In the genomic region with DNA sequence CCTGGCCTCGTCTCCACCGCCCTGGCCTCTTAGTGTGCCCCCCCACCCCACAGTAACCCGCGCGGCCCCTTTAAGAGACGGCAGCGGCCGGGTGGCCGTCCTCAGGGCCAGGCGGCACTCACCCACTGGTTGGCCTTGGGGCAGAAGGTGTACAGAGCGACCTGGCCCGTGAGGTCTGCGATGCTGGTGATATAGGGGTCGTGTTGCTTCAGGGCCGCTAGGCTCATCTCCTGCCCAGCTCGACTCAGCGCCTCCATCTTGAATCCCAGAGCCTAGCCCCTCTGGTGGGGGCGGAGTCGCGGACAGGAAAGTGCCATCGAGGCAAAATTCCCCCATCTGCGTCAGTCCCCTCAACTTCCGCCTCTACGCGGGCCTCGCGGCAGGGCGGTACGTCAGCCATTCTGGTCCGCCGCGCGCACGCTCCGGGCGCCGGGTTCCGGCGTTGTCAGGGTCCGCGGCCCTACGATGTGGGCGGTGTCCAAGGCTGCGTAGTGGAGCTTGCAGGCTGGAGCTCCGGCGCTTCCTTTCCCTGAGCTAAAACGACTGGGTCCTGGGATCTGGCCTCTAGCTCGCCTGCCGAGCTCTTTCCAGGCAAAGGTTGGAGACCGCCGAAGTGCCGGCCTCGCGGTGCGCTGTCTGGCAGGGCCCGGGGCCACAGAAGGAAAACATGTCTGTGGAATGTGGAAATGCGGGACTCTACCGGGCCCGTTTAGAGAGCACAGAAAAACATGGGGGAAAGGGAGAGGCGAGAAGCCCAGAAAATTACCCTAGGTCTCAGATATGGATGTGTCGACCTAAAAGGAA, we compare ENCODE assay signal across 1 cellular context.
TF ChIP-seq lines count a peak whose summit lies in the region.

A gene (minus strand): TSS at position 283 of the 804 bp plus-strand sequence. CDS start 26 bp downstream, at position 257.

TF ChIP-seq in GM12878, 131 proteins besides CTCF, POLR2A, EP300 and RAD21 (continued from another document and continues in another):
- TF ChIP-seq SUPT20H (IDR thresholded peaks at IDR 0.05; ENCODE audit: borderline replicate concordance, control insufficient read depth, low read depth, low read length), result no peak
- peak; percentile 98 for TF ChIP-seq SMARCA5 (IDR thresholded peaks at IDR 0.05)
- 0 out of 2 replicates have a peak, but pooled peaks have one; percentile 50 for TF ChIP-seq ZNF217 (IDR thresholded peaks at IDR 0.05)
- TF ChIP-seq, protein P1, sequence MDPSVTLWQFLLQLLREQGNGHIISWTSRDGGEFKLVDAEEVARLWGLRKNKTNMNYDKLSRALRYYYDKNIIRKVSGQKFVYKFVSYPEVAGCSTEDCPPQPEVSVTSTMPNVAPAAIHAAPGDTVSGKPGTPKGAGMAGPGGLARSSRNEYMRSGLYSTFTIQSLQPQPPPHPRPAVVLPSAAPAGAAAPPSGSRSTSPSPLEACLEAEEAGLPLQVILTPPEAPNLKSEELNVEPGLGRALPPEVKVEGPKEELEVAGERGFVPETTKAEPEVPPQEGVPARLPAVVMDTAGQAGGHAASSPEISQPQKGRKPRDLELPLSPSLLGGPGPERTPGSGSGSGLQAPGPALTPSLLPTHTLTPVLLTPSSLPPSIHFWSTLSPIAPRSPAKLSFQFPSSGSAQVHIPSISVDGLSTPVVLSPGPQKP (IDR thresholded peaks at IDR 0.05; ENCODE audit: low read depth, low read length), result peak; percentile 81
- TF ChIP-seq ZNF24 (IDR thresholded peaks at IDR 0.05), result peak; percentile 81
- TF ChIP-seq RB1 (IDR thresholded peaks at IDR 0.05; ENCODE audit: borderline replicate concordance), result peak; percentile 98; the same call in 1 of the 2 replicates
- peak; percentile 85 for TF ChIP-seq SIX5 (IDR thresholded peaks at IDR 0.05; ENCODE audit: low read depth, low read length, severe bottlenecking)
- TF ChIP-seq, protein P2, sequence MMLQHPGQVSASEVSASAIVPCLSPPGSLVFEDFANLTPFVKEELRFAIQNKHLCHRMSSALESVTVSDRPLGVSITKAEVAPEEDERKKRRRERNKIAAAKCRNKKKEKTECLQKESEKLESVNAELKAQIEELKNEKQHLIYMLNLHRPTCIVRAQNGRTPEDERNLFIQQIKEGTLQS (IDR thresholded peaks at IDR 0.05; ENCODE audit: borderline replicate concordance, extremely low read depth, low read depth, low read length), result no peak
- TF ChIP-seq TCF7 (IDR thresholded peaks at IDR 0.05; ENCODE audit: borderline replicate concordance), result peak; percentile 67; the same call in 1 of the 2 replicates
- TF ChIP-seq JUNB (IDR thresholded peaks at IDR 0.05), result no peak
- TF ChIP-seq ASH2L (IDR thresholded peaks at IDR 0.05; ENCODE audit: borderline replicate concordance, low read depth), result peak; percentile 87; the same call in 1 of the 2 replicates
- TF ChIP-seq MYB (IDR thresholded peaks at IDR 0.05; ENCODE audit: borderline replicate concordance, low read depth, low read length), result no peak
- TF ChIP-seq CHD1 (IDR thresholded peaks at IDR 0.05; ENCODE audit: low read depth, low read length), result peak; percentile 48; the same call in 1 of the 2 replicates
- TF ChIP-seq, protein P3, sequence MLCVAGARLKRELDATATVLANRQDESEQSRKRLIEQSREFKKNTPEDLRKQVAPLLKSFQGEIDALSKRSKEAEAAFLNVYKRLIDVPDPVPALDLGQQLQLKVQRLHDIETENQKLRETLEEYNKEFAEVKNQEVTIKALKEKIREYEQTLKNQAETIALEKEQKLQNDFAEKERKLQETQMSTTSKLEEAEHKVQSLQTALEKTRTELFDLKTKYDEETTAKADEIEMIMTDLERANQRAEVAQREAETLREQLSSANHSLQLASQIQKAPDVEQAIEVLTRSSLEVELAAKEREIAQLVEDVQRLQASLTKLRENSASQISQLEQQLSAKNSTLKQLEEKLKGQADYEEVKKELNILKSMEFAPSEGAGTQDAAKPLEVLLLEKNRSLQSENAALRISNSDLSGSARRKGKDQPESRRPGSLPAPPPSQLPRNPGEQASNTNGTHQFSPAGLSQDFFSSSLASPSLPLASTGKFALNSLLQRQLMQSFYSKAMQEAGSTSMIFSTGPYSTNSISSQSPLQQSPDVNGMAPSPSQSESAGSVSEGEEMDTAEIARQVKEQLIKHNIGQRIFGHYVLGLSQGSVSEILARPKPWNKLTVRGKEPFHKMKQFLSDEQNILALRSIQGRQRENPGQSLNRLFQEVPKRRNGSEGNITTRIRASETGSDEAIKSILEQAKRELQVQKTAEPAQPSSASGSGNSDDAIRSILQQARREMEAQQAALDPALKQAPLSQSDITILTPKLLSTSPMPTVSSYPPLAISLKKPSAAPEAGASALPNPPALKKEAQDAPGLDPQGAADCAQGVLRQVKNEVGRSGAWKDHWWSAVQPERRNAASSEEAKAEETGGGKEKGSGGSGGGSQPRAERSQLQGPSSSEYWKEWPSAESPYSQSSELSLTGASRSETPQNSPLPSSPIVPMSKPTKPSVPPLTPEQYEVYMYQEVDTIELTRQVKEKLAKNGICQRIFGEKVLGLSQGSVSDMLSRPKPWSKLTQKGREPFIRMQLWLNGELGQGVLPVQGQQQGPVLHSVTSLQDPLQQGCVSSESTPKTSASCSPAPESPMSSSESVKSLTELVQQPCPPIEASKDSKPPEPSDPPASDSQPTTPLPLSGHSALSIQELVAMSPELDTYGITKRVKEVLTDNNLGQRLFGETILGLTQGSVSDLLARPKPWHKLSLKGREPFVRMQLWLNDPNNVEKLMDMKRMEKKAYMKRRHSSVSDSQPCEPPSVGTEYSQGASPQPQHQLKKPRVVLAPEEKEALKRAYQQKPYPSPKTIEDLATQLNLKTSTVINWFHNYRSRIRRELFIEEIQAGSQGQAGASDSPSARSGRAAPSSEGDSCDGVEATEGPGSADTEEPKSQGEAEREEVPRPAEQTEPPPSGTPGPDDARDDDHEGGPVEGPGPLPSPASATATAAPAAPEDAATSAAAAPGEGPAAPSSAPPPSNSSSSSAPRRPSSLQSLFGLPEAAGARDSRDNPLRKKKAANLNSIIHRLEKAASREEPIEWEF (IDR thresholded peaks at IDR 0.05; ENCODE audit: insufficient replicate concordance, low read depth, low read length), result no peak
- TF ChIP-seq BMI1 (IDR thresholded peaks at IDR 0.05; ENCODE audit: borderline replicate concordance), result 0 out of 2 replicates have a peak, but pooled peaks have one; percentile 18
- TF ChIP-seq RBBP5 (conservative IDR thresholded peaks at IDR 0.05), result peak; percentile 66; the same call in 1 of the 2 replicates
- TF ChIP-seq IKZF2 (IDR thresholded peaks at IDR 0.05), result peak; percentile 62 to 84
- TF ChIP-seq TAF1 (IDR thresholded peaks at IDR 0.05; ENCODE audit: borderline replicate concordance, low read depth, low read length), result peak; percentile 96
- TF ChIP-seq RUNX3 (IDR thresholded peaks at IDR 0.05; ENCODE audit: low read length), result peak; percentile 77
- peak; percentile 92 for TF ChIP-seq MXI1 (IDR thresholded peaks at IDR 0.05; ENCODE audit: low read depth, low read length)
- TF ChIP-seq KAT2A (conservative IDR thresholded peaks at IDR 0.05; ENCODE audit: control insufficient read depth, low read depth, low read length), result no peak
- peak; percentile 71; the same call in 1 of the 2 replicates for TF ChIP-seq HDGF (IDR thresholded peaks at IDR 0.05)
- TF ChIP-seq, protein P4, sequence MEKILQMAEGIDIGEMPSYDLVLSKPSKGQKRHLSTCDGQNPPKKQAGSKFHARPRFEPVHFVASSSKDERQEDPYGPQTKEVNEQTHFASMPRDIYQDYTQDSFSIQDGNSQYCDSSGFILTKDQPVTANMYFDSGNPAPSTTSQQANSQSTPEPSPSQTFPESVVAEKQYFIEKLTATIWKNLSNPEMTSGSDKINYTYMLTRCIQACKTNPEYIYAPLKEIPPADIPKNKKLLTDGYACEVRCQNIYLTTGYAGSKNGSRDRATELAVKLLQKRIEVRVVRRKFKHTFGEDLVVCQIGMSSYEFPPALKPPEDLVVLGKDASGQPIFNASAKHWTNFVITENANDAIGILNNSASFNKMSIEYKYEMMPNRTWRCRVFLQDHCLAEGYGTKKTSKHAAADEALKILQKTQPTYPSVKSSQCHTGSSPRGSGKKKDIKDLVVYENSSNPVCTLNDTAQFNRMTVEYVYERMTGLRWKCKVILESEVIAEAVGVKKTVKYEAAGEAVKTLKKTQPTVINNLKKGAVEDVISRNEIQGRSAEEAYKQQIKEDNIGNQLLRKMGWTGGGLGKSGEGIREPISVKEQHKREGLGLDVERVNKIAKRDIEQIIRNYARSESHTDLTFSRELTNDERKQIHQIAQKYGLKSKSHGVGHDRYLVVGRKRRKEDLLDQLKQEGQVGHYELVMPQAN (conservative IDR thresholded peaks at IDR 0.05), result peak; percentile 87
- no peak for TF ChIP-seq NFXL1 (IDR thresholded peaks at IDR 0.05; ENCODE audit: borderline replicate concordance)
- TF ChIP-seq ZSCAN29 (IDR thresholded peaks at IDR 0.05), result peak; percentile 91; the same call in 1 of the 2 replicates
- TF ChIP-seq, protein P5, sequence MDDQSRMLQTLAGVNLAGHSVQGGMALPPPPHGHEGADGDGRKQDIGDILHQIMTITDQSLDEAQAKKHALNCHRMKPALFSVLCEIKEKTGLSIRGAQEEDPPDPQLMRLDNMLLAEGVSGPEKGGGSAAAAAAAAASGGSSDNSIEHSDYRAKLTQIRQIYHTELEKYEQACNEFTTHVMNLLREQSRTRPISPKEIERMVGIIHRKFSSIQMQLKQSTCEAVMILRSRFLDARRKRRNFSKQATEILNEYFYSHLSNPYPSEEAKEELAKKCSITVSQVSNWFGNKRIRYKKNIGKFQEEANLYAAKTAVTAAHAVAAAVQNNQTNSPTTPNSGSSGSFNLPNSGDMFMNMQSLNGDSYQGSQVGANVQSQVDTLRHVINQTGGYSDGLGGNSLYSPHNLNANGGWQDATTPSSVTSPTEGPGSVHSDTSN (IDR thresholded peaks at IDR 0.05; ENCODE audit: insufficient replicate concordance, low read depth, low read length), result peak; percentile 32
- peak; percentile 99 for TF ChIP-seq WRNIP1 (IDR thresholded peaks at IDR 0.05; ENCODE audit: borderline replicate concordance, low read depth, low read length)
- peak; percentile 99 for TF ChIP-seq GABPA (IDR thresholded peaks at IDR 0.05; ENCODE audit: low read depth)
- TF ChIP-seq, protein P6, sequence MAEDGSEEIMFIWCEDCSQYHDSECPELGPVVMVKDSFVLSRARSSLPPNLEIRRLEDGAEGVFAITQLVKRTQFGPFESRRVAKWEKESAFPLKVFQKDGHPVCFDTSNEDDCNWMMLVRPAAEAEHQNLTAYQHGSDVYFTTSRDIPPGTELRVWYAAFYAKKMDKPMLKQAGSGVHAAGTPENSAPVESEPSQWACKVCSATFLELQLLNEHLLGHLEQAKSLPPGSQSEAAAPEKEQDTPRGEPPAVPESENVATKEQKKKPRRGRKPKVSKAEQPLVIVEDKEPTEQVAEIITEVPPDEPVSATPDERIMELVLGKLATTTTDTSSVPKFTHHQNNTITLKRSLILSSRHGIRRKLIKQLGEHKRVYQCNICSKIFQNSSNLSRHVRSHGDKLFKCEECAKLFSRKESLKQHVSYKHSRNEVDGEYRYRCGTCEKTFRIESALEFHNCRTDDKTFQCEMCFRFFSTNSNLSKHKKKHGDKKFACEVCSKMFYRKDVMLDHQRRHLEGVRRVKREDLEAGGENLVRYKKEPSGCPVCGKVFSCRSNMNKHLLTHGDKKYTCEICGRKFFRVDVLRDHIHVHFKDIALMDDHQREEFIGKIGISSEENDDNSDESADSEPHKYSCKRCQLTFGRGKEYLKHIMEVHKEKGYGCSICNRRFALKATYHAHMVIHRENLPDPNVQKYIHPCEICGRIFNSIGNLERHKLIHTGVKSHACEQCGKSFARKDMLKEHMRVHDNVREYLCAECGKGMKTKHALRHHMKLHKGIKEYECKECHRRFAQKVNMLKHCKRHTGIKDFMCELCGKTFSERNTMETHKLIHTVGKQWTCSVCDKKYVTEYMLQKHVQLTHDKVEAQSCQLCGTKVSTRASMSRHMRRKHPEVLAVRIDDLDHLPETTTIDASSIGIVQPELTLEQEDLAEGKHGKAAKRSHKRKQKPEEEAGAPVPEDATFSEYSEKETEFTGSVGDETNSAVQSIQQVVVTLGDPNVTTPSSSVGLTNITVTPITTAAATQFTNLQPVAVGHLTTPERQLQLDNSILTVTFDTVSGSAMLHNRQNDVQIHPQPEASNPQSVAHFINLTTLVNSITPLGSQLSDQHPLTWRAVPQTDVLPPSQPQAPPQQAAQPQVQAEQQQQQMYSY (CRISPR knock-in tag; IDR thresholded peaks at IDR 0.05), result 0 out of 2 replicates have a peak, but pooled peaks have one; percentile 37
- TF ChIP-seq HCFC1 (IDR thresholded peaks at IDR 0.05; ENCODE audit: low read length), result peak; percentile 97
- no peak for TF ChIP-seq KDM1A (IDR thresholded peaks at IDR 0.05; ENCODE audit: borderline replicate concordance)
- TF ChIP-seq IRF4 (IDR thresholded peaks at IDR 0.05; ENCODE audit: low read depth, low read length), result peak; percentile 83
- TF ChIP-seq ZNF622 (IDR thresholded peaks at IDR 0.05), result no peak
- TF ChIP-seq STAT3 (IDR thresholded peaks at IDR 0.05; ENCODE audit: low read depth, low read length), result no peak
- TF ChIP-seq RELA (IDR thresholded peaks at IDR 0.05; ENCODE audit: borderline replicate concordance, partially characterized antibody), result peak; percentile 98
- TF ChIP-seq PML (IDR thresholded peaks at IDR 0.05; ENCODE audit: low read length), result peak; percentile 96
- TF ChIP-seq HDAC2 (IDR thresholded peaks at IDR 0.05), result no peak
- TF ChIP-seq SMAD5 (IDR thresholded peaks at IDR 0.05; ENCODE audit: low read depth), result peak; percentile 89
- TF ChIP-seq, protein P7, sequence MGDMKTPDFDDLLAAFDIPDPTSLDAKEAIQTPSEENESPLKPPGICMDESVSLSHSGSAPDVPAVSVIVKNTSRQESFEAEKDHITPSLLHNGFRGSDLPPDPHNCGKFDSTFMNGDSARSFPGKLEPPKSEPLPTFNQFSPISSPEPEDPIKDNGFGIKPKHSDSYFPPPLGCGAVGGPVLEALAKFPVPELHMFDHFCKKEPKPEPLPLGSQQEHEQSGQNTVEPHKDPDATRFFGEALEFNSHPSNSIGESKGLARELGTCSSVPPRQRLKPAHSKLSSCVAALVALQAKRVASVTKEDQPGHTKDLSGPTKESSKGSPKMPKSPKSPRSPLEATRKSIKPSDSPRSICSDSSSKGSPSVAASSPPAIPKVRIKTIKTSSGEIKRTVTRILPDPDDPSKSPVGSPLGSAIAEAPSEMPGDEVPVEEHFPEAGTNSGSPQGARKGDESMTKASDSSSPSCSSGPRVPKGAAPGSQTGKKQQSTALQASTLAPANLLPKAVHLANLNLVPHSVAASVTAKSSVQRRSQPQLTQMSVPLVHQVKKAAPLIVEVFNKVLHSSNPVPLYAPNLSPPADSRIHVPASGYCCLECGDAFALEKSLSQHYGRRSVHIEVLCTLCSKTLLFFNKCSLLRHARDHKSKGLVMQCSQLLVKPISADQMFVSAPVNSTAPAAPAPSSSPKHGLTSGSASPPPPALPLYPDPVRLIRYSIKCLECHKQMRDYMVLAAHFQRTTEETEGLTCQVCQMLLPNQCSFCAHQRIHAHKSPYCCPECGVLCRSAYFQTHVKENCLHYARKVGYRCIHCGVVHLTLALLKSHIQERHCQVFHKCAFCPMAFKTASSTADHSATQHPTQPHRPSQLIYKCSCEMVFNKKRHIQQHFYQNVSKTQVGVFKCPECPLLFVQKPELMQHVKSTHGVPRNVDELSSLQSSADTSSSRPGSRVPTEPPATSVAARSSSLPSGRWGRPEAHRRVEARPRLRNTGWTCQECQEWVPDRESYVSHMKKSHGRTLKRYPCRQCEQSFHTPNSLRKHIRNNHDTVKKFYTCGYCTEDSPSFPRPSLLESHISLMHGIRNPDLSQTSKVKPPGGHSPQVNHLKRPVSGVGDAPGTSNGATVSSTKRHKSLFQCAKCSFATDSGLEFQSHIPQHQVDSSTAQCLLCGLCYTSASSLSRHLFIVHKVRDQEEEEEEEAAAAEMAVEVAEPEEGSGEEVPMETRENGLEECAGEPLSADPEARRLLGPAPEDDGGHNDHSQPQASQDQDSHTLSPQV (IDR thresholded peaks at IDR 0.05), result peak; percentile 85
- TF ChIP-seq CBFB (IDR thresholded peaks at IDR 0.05; ENCODE audit: low read depth), result 0 out of 2 replicates have a peak, but pooled peaks have one; percentile 10
